ENCODE assay signal across 23 cellular contexts in the genomic region with DNA sequence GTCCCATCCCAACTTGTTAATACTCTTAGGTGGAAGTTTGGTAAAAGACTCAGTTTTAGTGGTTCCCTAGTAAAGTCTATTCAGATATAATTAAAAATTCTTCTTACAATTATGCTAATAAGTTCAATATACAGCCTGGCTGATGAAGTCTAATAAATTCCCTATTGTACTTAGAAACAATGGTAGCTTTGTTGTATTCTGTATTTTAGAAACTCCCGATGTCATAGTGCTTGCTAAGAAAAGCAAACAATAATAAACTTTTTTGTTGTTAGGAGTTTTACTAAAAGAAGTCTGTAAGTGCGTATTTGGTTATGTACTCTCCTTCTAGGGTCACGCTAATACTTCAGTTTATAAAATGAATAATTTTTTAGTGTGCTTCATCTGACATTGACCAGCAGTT.
"Had no signal": no experiment of that assay in that cellular context is flagged by ENCODE, and none has a peak within 500 bp of the region (broad histone marks: within the 10 kb centered on the region; RNA-seq: fewer than 3 reads in every experiment).

No MANE protein-coding gene starts in this region.

- H3K9me3 Mint-ChIP-seq: immature natural killer cell, memory B cell had no signal

- ATAC-seq: foreskin keratinocyte, gastrocnemius medialis, heart left ventricle, left cardiac atrium, left lung, left ventricle myocardium superior, lower lobe of right lung had no signal

- H3K79me2 ChIP-seq: hepatocyte had no signal

- H3K27me3 Mint-ChIP-seq: memory B cell had no signal

- FAIRE-seq: endothelial cell of umbilical vein, kidney had no signal

- H3K27ac Mint-ChIP-seq: immature natural killer cell, memory B cell had no signal

- H3K4me1 ChIP-seq: colonic mucosa, esophagus muscularis mucosa, gastrocnemius medialis, heart left ventricle, left lung, lower lobe of right lung had no signal

- DNase-seq: dermis blood vessel endothelial cell; dorsolateral prefrontal cortex; effector CD4-positive, alpha-beta T cell; effector memory CD4-positive, alpha-beta T cell; foreskin keratinocyte; gastrocnemius medialis; heart left ventricle; hypothalamus; immature natural killer cell; islet precursor cell; kidney; kidney glomerular epithelial cell; left cardiac atrium; left lung; left ventricle myocardium superior; lower lobe of right lung; mesendoderm; midbrain had no signal

- H3K36me3 ChIP-seq: colonic mucosa, esophagus muscularis mucosa, gastrocnemius medialis, heart left ventricle, left lung, lower lobe of right lung had no signal

- H3K27ac ChIP-seq: colonic mucosa, dorsolateral prefrontal cortex, esophagus muscularis mucosa, foreskin keratinocyte, gastrocnemius medialis, heart left ventricle, hepatocyte, left lung, lower lobe of right lung had no signal

- H3K9me3 ChIP-seq: colonic mucosa, esophagus muscularis mucosa, gastrocnemius medialis, heart left ventricle, left lung, lower lobe of right lung had no signal

- H3K4me3 ChIP-seq: colonic mucosa, dorsolateral prefrontal cortex, esophagus muscularis mucosa, gastrocnemius medialis, heart left ventricle, hepatocyte, left lung, lower lobe of right lung had no signal

- H3K4me1 Mint-ChIP-seq: memory B cell had no signal

- H2AFZ ChIP-seq: hepatocyte had no signal

- H3K27me3 ChIP-seq: colonic mucosa, dorsolateral prefrontal cortex, esophagus muscularis mucosa, foreskin keratinocyte, gastrocnemius medialis, heart left ventricle, hepatocyte, left lung had no signal

- H3K4me2 ChIP-seq: hepatocyte had no signal

- H3K4me3 Mint-ChIP-seq: immature natural killer cell, memory B cell had no signal
